ENCODE assay signal across 1 cellular context in the genomic region with DNA sequence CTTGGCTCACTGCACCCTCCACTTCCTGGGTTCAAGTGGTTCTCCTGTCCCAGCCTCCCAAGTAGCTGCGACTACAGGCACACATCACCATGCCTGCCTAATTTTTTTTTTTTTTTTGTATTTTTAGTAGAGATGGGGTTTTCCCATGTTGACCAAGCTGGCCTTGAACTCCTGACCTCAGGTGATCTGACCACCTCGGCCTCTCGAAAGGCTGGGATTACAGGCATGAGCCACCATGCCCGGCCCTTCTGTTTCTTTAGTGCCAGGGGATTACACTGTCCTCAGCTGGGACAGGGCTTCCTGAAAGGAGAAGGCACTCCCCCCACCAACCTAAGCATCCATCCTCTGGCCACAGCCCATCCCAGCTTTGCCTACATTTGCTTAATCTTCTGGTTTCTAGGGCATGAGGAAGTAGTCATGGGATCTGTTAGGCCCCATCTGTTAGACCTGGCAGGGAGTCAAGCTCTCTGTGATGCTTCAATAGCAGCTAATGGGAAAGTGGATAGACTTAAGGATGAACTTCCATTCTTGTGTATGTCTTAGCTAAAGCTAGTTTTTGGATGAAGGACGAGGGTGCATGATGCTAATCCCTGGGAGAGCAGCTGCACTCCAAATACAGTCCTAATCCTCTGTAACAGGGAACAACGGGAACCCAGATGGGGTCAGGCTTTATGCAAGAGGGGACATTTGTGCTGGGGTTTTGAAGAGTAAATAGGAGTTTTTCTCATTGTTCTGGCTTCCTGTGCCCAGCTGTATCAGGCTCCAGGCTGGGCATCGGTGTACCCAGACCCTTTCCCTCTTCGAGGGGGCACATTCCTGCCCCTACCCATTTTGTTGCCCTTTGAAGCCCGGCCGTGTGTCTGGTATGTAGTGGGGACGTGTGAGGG.
TF ChIP-seq lines count a peak whose summit lies in the region.

No MANE protein-coding gene starts in this region.

TF ChIP-seq in GM12878, 131 proteins besides CTCF, POLR2A, EP300 and RAD21:
- TF ChIP-seq POLR2AphosphoS2 (IDR thresholded peaks at IDR 0.05; ENCODE audit: low read depth, low read length) (no peak), SIN3A (IDR thresholded peaks at IDR 0.05; ENCODE audit: low read depth, low read length) (no peak), SMARCA5 (IDR thresholded peaks at IDR 0.05) (peak; percentile 77; the same call in 1 of the 2 replicates), FOXM1 (IDR thresholded peaks at IDR 0.05; ENCODE audit: low read depth, low read length) (no peak), KDM1A (IDR thresholded peaks at IDR 0.05; ENCODE audit: borderline replicate concordance) (0 out of 2 replicates have a peak, but pooled peaks have one; percentile 33), RUNX3 (IDR thresholded peaks at IDR 0.05; ENCODE audit: low read length) (peak; percentile 2; the same call in 1 of the 2 replicates), NR2F1 (conservative IDR thresholded peaks at IDR 0.05) (peak; percentile 62), BHLHE40 (IDR thresholded peaks at IDR 0.05; ENCODE audit: borderline replicate concordance in 1 of 2, low read depth in 2 of 2, low read length in 1 of 2) (peak in 1 of 2 experiments; percentile 62; a peak in 2 of 4 replicates)
- TF ChIP-seq, protein P1, sequence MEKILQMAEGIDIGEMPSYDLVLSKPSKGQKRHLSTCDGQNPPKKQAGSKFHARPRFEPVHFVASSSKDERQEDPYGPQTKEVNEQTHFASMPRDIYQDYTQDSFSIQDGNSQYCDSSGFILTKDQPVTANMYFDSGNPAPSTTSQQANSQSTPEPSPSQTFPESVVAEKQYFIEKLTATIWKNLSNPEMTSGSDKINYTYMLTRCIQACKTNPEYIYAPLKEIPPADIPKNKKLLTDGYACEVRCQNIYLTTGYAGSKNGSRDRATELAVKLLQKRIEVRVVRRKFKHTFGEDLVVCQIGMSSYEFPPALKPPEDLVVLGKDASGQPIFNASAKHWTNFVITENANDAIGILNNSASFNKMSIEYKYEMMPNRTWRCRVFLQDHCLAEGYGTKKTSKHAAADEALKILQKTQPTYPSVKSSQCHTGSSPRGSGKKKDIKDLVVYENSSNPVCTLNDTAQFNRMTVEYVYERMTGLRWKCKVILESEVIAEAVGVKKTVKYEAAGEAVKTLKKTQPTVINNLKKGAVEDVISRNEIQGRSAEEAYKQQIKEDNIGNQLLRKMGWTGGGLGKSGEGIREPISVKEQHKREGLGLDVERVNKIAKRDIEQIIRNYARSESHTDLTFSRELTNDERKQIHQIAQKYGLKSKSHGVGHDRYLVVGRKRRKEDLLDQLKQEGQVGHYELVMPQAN (conservative IDR thresholded peaks at IDR 0.05) = no peak
